18 cellular contexts compared by ENCODE assay signal in genomic region chr3:180690061-180690460, GRCh38. TPM values are rescaled to one million over a fixed set of nuclear protein-coding genes. Genes with fewer than 3 reads are reported as not detected.
DNase-seq lines count a peak whose midpoint lies in the region; ATAC-seq and TF ChIP-seq lines count a peak whose summit lies in the region.
"Had no signal": no experiment of that assay in that cellular context is flagged by ENCODE, and none has a peak within 500 bp of the region (broad histone marks: within the 10 kb centered on the region; RNA-seq: fewer than 3 reads in every experiment).

No MANE protein-coding gene starts in this region.

- POLR2A ChIA-PET in SK-N-SH (lab: Yijun Ruan, JAX) = no interaction called here

- WGBS in SK-N-SH (ENCODE audit: low lambda C conversion rate) = 0% methylated on average over 1 of the region's 1 CpG
- WGBS in spleen, 5 donors = 3 to 13% (median 8%) methylated on average over 1 of the region's 1 CpG

- ATAC-seq in SK-N-SH treated with all-trans-retinoic acid at 6 μM for 48 hours (no peak), HG02852 (IDR thresholded peaks at IDR 0.05; ENCODE audit: unreplicated experiment) (no peak), GM18858 (IDR thresholded peaks at IDR 0.05; ENCODE audit: unreplicated experiment) (no peak)
- ATAC-seq: activated naive CD4-positive, alpha-beta T cell treated with anti-CD3 and anti-CD28 coated beads, Interleukin-2, amount 50 U/mL, for 72 hours; GM12878; heart left ventricle had no signal

- no peaks in the 10 kb centered on the region for H3K79me2 ChIP-seq in SK-N-SH (ENCODE audit: insufficient read depth)
- H3K79me2 ChIP-seq: parathyroid adenoma had no signal

- H3K27me3 ChIP-seq in SK-N-SH (ENCODE audit: insufficient read depth) (no peaks in the 10 kb centered on the region), adipocyte (replicated peaks; ENCODE audit: control insufficient read depth, insufficient read depth, low read length) (no peaks in the 10 kb centered on the region), spleen (replicated peaks in 1 of 7) (peaks cover 0 to 26% (median 0%) of the 10 kb centered on the region in 7 donors)
- H3K27me3 ChIP-seq: cardiac muscle cell had no signal

- no peak for TF ChIP-seq POLR2A in spleen (IDR thresholded peaks at IDR 0.05)

- H3K4me2 ChIP-seq in SK-N-SH = no peak overlapping the region

- TF ChIP-seq CTCF in SK-N-SH (IDR thresholded peaks at IDR 0.05) (peak; percentile 33), spleen (IDR thresholded peaks at IDR 0.05 in 8 of 11, conservative IDR thresholded peaks at IDR 0.05 in 3 of 11) (peak in 1 of 11 experiments; percentile 17)

- intact Hi-C loops in spleen (cut with DNase I; ENCODE audit: low total_unique reads) = no loop called here

- H3K36me3 ChIP-seq in SK-N-SH (replicated peaks in 1 of 2; ENCODE audit: control insufficient read depth in 1 of 2, insufficient read depth in 2 of 2, low read length in 1 of 2) (no peaks in the 10 kb centered on the region), adipocyte (ENCODE audit: control insufficient read depth, insufficient read depth, low read length, severe bottlenecking) (no peaks in the 10 kb centered on the region), spleen (no peaks in the 10 kb centered on the region)
- H3K36me3 ChIP-seq: cardiac muscle cell, heart left ventricle had no signal

- TF ChIP-seq RAD21 in SK-N-SH (IDR thresholded peaks at IDR 0.05; ENCODE audit: low read length) = peak; percentile 42; the same call in 1 of the 2 replicates

- H3K27ac ChIP-seq in SK-N-SH (ENCODE audit: low read depth in 2 of 2, low read length in 1 of 2) = no peak overlapping the region
- H3K27ac ChIP-seq in spleen = no peak overlapping the region
- H3K27ac ChIP-seq: cardiac muscle cell, heart left ventricle, parathyroid adenoma had no signal

- H3K9ac ChIP-seq in SK-N-SH (no peak overlapping the region), adipocyte (ENCODE audit: low read length) (peak overlapping the region; percentile 35)
- H3K9ac ChIP-seq: parathyroid adenoma had no signal

- no peak for DNase-seq in SK-N-SH
- DNase-seq in NCI-H1417 treated with DMSO at 0.1 percent for 48 hours (lab: John Stamatoyannopoulos, UW) = peak; percentile 56
- DNase-seq in adipocyte (ENCODE audit: low read depth) = peak; percentile 9
- no peak for DNase-seq in middle frontal gyrus (ENCODE audit: extremely low spot score, low spot score)
- no peak for DNase-seq in spleen
- DNase-seq: activated B cell treated with CpG ODN at 0.5 μM for 24 hours, heart left ventricle, kidney glomerular epithelial cell, NCI-H187 treated with DMSO at 0.1 percent for 48 hours, substantia nigra had no signal

- no peaks in the 10 kb centered on the region for H3K9me2 ChIP-seq in SK-N-SH

- H2AFZ ChIP-seq in SK-N-SH (ENCODE audit: low read depth) = no peak overlapping the region
- H2AFZ ChIP-seq: parathyroid adenoma had no signal

- H3F3A ChIP-seq in SK-N-SH (replicated peaks; ENCODE audit: insufficient read depth) = no peaks in the 10 kb centered on the region

- no peaks in the 10 kb centered on the region for H4K20me1 ChIP-seq in SK-N-SH (ENCODE audit: insufficient read depth)

- H3K4me1 ChIP-seq in SK-N-SH (ENCODE audit: control insufficient read depth in 1 of 2, insufficient read depth in 2 of 2, low read depth in 1 of 2, low read length in 1 of 2) (no peaks in the 10 kb centered on the region), adipocyte (ENCODE audit: control insufficient read depth, insufficient read depth, low read length) (peaks cover 8% of the 10 kb centered on the region), spleen (no peaks in the 10 kb centered on the region)
- H3K4me1 ChIP-seq: heart left ventricle, parathyroid adenoma had no signal

- CTCF ChIA-PET in SK-N-SH (lab: Yijun Ruan, JAX) = interaction anchor here (0.6 to 1.9 kb wide), 4 partner anchors 9 to 259 kb away, joined by 3 to 6 read pairs (median 4); no protein-coding TSS in a partner anchor

- H3K9me3 ChIP-seq in SK-N-SH = no peaks in the 10 kb centered on the region
- H3K9me3 ChIP-seq in adipocyte (ENCODE audit: control insufficient read depth, low read length) = no peaks in the 10 kb centered on the region
- no peaks in the 10 kb centered on the region for H3K9me3 ChIP-seq in spleen
- H3K9me3 ChIP-seq: heart left ventricle had no signal

- H3K4me3 ChIP-seq in SK-N-SH (ENCODE audit: low read depth in 2 of 2, low read length in 1 of 2) (no peak overlapping the region), adipocyte (ENCODE audit: low read length) (no peak overlapping the region), spleen (no peak overlapping the region)
- H3K4me3 ChIP-seq: cardiac muscle cell, GM12878, heart left ventricle had no signal

- no peak for TF ChIP-seq EP300 in SK-N-SH (IDR thresholded peaks at IDR 0.05; ENCODE audit: borderline replicate concordance in 1 of 2, low read depth in 1 of 2, low read length in 1 of 2)

TF ChIP-seq in SK-N-SH, 30 proteins besides CTCF, POLR2A, EP300 and RAD21:
- TF ChIP-seq ZBTB33 (IDR thresholded peaks at IDR 0.05; ENCODE audit: borderline replicate concordance, low read depth) (no peak), GATA2 (CRISPR knock-in tag; IDR thresholded peaks at IDR 0.05) (no peak), RCOR1 (IDR thresholded peaks at IDR 0.05; ENCODE audit: low read length) (no peak), GABPA (IDR thresholded peaks at IDR 0.05; ENCODE audit: low read depth) (no peak), CHD2 (IDR thresholded peaks at IDR 0.05; ENCODE audit: low read length, partially characterized antibody) (no peak), TEAD4 (IDR thresholded peaks at IDR 0.05; ENCODE audit: borderline replicate concordance, insufficient read depth) (no peak)

TF ChIP-seq in SK-N-SH treated with all-trans-retinoic acid at 6 μM for 48 hours, 23 proteins besides CTCF, POLR2A, EP300 and RAD21:
- TF ChIP-seq TOX (CRISPR knock-in tag; IDR thresholded peaks at IDR 0.05; ENCODE audit: borderline replicate concordance) = no peak
TF ChIP-seq in SK-N-SH treated with all-trans-retinoic acid at 6 μM for 48 hours: peak in this region for 0.

RNA-seq across cellular contexts. Expression of gene CCDC39, which starts 10.8 kb away (rescaled TPM):
- not detected in 2 replicates for polyA plus RNA-seq in SK-N-SH (2012; rRNA removed)
- 0.04 TPM in 1 of 2 replicates, not detected in the other for polyA plus RNA-seq in SK-N-SH (2012; cell fraction: cytosol; rRNA removed)
- not detected in 2 replicates for polyA plus RNA-seq in SK-N-SH (2012; cell fraction: nucleus; rRNA removed)
- under 1 TPM in 2 of 7 donors, not detected in 5; 0.13 to 0.34 TPM for total RNA-seq in spleen
- polyA plus RNA-seq in spleen = under 1 TPM in 1 of 3 donors, not detected in 2; 0.11 TPM
- total RNA-seq: activated B cell treated with CpG ODN at 0.5 μM for 24 hours, cardiac muscle cell, heart left ventricle, mucosa of gallbladder had no signal
- polyA plus RNA-seq: cardiac muscle cell, heart left ventricle had no signal

Comparison
In these comparisons a context has a peak if more than half of its experiments do, and no peak if none do; other contexts are left out.
1. DNase-seq: peak in NCI-H1417 treated with DMSO at 0.1 percent for 48 hours (single experiment) and adipocyte (single experiment); none in SK-N-SH (single experiment), middle frontal gyrus (single experiment) and spleen (single experiment).